ENCODE assay signal across 1 cellular context in the genomic region with DNA sequence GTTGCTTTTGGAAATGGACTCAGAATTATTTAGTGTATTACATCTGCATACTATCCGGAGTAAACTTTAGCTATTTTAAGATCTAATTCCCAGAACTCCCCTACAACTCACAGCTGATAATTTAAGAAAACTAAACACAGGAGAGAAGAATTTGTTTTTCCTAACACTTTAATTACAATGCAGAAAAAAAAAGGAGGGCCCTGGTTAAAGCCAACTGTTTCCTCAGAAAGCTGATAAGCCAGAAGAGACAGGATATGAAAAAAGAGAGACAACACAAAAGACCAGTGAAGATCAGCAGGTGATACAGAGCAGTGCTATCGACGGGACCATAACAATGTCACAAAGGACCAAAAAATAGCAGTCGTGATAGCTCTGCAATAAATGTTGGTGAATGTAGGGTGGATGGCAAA.
TF ChIP-seq lines count a peak whose summit lies in the region.

No MANE protein-coding gene starts in this region.

TF ChIP-seq in K562, 482 proteins besides CTCF, POLR2A, EP300 and RAD21 (continued from another document and continues in another):
- TF ChIP-seq, protein P1, sequence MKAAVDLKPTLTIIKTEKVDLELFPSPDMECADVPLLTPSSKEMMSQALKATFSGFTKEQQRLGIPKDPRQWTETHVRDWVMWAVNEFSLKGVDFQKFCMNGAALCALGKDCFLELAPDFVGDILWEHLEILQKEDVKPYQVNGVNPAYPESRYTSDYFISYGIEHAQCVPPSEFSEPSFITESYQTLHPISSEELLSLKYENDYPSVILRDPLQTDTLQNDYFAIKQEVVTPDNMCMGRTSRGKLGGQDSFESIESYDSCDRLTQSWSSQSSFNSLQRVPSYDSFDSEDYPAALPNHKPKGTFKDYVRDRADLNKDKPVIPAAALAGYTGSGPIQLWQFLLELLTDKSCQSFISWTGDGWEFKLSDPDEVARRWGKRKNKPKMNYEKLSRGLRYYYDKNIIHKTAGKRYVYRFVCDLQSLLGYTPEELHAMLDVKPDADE (conservative IDR thresholded peaks at IDR 0.05; ENCODE audit: control insufficient read depth, low read depth, low read length) = no peak
- TF ChIP-seq, protein P2, sequence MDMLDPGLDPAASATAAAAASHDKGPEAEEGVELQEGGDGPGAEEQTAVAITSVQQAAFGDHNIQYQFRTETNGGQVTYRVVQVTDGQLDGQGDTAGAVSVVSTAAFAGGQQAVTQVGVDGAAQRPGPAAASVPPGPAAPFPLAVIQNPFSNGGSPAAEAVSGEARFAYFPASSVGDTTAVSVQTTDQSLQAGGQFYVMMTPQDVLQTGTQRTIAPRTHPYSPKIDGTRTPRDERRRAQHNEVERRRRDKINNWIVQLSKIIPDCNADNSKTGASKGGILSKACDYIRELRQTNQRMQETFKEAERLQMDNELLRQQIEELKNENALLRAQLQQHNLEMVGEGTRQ (CRISPR knock-in tag; IDR thresholded peaks at IDR 0.05) = no peak
- TF ChIP-seq CHD4 (IDR thresholded peaks at IDR 0.05; ENCODE audit: insufficient read depth, insufficient replicate concordance, low read depth, low read length, poor library complexity, severe bottlenecking) (no peak), ZNF134 (CRISPR knock-in tag; conservative IDR thresholded peaks at IDR 0.05) (no peak), SMARCA5 (IDR thresholded peaks at IDR 0.05) (0 out of 2 replicates have a peak, but pooled peaks have one; percentile 46), CBX1 (IDR thresholded peaks at IDR 0.05; ENCODE audit: low read depth) (peak; percentile 94; the same call in 1 of the 2 replicates), JUNB (CRISPR knock-in tag; conservative IDR thresholded peaks at IDR 0.05) (no peak), CREM (IDR thresholded peaks at IDR 0.05; ENCODE audit: low read depth) (no peak), ZNF12 (CRISPR knock-in tag; IDR thresholded peaks at IDR 0.05) (no peak), RBM22 (IDR thresholded peaks at IDR 0.05; ENCODE audit: low read depth, low read length, poor library complexity, severe bottlenecking) (no peak), MEF2D (tag; conservative IDR thresholded peaks at IDR 0.05; ENCODE audit: low read depth) (no peak), ZNF282 (CRISPR knock-in tag; IDR thresholded peaks at IDR 0.05) (no peak), NONO (IDR thresholded peaks at IDR 0.05; ENCODE audit: low read depth in 2 of 2, low read length in 1 of 2) (no peak), NR2C1 (IDR thresholded peaks at IDR 0.05) (no peak), NR2C1 (tag; IDR thresholded peaks at IDR 0.05) (no peak), HNRNPH1 (optimal IDR thresholded peaks at IDR 0.05; ENCODE audit: low read depth, low read length) (no peak), DACH1 (IDR thresholded peaks at IDR 0.05; ENCODE audit: partially characterized antibody) (peak; percentile 25), ZNF764 (CRISPR knock-in tag; IDR thresholded peaks at IDR 0.05; ENCODE audit: low read depth) (no peak), STAG1 (CRISPR knock-in tag; IDR thresholded peaks at IDR 0.05; ENCODE audit: borderline replicate concordance) (no peak), SIRT6 (IDR thresholded peaks at IDR 0.05; ENCODE audit: low read depth, low read length) (no peak), ZNF76 (CRISPR knock-in tag; IDR thresholded peaks at IDR 0.05; ENCODE audit: borderline replicate concordance) (no peak), MCM7 (IDR thresholded peaks at IDR 0.05) (no peak), XRCC5 (IDR thresholded peaks at IDR 0.05; ENCODE audit: low read depth, low read length) (no peak), EGR1 (conservative IDR thresholded peaks at IDR 0.05) (no peak), FOXP1 (CRISPR knock-in tag; IDR thresholded peaks at IDR 0.05) (no peak), BHLHE40 (IDR thresholded peaks at IDR 0.05; ENCODE audit: low read length) (no peak), ZC3H4 (CRISPR knock-in tag; IDR thresholded peaks at IDR 0.05; ENCODE audit: borderline replicate concordance) (no peak), STAT5B (CRISPR knock-in tag; IDR thresholded peaks at IDR 0.05) (no peak), ZNF197 (CRISPR knock-in tag; IDR thresholded peaks at IDR 0.05; ENCODE audit: low read depth) (no peak), ZNF583 (CRISPR knock-in tag; IDR thresholded peaks at IDR 0.05) (no peak), ZNF354B (CRISPR knock-in tag; IDR thresholded peaks at IDR 0.05) (no peak), POLR2AphosphoS2 (IDR thresholded peaks at IDR 0.05; ENCODE audit: low read length) (no peak), SRSF9 (IDR thresholded peaks at IDR 0.05; ENCODE audit: borderline replicate concordance, low read depth, low read length) (no peak), ZKSCAN1 (IDR thresholded peaks at IDR 0.05; ENCODE audit: low read depth, low read length) (no peak), CREBBP (IDR thresholded peaks at IDR 0.05; ENCODE audit: low read depth, low read length) (no peak), SOX6 (IDR thresholded peaks at IDR 0.05) (peak; percentile 74), L3MBTL2 (IDR thresholded peaks at IDR 0.05) (no peak), BCL6 (CRISPR knock-in tag; IDR thresholded peaks at IDR 0.05) (no peak), CBFA2T3 (IDR thresholded peaks at IDR 0.05) (peak; percentile 71), CSDE1 (IDR thresholded peaks at IDR 0.05) (no peak), ZNF77 (CRISPR knock-in tag; IDR thresholded peaks at IDR 0.05) (no peak)
- TF ChIP-seq, protein P3, sequence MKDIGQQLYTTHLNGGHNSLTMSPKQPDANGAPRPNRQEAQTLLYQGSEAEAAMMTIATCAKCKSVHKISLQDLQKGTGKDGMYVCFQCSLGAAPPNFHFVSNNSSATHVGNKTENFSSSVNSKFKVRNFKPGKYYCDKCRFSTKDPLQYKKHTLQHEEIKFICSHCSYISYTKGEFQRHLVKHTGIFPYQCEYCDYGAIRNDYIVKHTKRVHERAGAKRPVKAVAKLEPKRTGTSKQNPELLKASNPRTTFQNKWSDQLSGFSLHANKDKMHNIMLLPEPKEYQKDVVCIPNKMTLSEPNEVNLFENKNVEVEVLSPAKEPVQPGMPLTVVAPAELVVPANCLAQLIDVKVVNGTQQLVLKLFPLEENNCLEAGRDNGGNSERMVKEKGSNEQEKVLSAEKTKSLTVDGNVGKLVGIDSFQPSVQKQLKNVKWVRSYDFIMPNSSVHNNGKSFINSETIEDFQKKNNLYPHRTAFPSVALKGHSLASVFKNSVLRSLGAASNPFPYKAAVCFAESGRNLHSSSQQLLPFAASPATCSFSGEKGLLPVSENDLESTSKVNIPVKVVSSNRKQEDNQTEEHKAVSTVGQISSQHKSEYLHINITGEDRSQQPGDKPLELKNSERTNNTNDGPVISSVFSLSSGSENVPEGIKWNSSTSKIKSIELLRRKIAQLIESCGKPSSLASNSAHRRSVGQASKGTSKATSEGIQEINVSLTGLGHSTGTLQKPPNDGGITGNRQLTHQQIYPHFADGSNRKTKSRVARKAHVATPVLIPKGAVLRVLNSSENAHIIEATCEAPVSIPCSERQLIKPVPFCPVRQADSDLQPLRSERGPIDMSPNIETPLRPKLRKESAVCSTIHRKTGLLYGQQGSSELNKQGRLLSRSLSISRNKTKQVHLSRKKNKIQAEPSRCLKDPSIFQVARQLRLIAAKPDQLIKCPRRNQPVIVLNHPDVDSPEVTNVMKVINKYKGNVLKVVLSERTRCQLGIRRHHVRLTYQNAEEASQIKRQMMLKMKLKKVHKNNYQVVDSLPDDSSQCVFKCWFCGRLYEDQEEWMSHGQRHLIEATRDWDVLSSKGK (CRISPR knock-in tag; IDR thresholded peaks at IDR 0.05) = no peak
- TF ChIP-seq, protein P4, sequence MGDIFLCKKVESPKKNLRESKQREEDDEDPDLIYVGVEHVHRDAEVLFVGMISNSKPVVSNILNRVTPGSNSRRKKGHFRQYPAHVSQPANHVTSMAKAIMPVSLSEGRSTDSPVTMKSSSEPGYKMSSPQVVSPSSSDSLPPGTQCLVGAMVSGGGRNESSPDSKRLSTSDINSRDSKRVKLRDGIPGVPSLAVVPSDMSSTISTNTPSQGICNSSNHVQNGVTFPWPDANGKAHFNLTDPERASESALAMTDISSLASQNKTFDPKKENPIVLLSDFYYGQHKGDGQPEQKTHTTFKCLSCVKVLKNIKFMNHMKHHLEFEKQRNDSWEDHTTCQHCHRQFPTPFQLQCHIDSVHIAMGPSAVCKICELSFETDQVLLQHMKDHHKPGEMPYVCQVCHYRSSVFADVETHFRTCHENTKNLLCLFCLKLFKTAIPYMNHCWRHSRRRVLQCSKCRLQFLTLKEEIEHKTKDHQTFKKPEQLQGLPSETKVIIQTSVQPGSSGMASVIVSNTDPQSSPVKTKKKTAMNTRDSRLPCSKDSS (IDR thresholded peaks at IDR 0.05; ENCODE audit: low read depth, partially characterized antibody) = peak; percentile 70
- TF ChIP-seq, protein P5, sequence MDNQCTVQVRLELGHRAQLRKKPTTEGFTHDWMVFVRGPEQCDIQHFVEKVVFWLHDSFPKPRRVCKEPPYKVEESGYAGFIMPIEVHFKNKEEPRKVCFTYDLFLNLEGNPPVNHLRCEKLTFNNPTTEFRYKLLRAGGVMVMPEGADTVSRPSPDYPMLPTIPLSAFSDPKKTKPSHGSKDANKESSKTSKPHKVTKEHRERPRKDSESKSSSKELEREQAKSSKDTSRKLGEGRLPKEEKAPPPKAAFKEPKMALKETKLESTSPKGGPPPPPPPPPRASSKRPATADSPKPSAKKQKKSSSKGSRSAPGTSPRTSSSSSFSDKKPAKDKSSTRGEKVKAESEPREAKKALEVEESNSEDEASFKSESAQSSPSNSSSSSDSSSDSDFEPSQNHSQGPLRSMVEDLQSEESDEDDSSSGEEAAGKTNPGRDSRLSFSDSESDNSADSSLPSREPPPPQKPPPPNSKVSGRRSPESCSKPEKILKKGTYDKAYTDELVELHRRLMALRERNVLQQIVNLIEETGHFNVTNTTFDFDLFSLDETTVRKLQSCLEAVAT (IDR thresholded peaks at IDR 0.05) = no peak
- TF ChIP-seq, protein P6, sequence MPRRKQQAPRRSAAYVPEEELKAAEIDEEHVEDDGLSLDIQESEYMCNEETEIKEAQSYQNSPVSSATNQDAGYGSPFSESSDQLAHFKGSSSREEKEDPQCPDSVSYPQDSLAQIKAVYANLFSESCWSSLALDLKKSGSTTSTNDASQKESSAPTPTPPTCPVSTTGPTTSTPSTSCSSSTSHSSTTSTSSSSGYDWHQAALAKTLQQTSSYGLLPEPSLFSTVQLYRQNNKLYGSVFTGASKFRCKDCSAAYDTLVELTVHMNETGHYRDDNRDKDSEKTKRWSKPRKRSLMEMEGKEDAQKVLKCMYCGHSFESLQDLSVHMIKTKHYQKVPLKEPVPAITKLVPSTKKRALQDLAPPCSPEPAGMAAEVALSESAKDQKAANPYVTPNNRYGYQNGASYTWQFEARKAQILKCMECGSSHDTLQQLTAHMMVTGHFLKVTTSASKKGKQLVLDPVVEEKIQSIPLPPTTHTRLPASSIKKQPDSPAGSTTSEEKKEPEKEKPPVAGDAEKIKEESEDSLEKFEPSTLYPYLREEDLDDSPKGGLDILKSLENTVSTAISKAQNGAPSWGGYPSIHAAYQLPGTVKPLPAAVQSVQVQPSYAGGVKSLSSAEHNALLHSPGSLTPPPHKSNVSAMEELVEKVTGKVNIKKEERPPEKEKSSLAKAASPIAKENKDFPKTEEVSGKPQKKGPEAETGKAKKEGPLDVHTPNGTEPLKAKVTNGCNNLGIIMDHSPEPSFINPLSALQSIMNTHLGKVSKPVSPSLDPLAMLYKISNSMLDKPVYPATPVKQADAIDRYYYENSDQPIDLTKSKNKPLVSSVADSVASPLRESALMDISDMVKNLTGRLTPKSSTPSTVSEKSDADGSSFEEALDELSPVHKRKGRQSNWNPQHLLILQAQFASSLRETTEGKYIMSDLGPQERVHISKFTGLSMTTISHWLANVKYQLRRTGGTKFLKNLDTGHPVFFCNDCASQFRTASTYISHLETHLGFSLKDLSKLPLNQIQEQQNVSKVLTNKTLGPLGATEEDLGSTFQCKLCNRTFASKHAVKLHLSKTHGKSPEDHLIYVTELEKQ (CRISPR knock-in tag; IDR thresholded peaks at IDR 0.05) = no peak
- TF ChIP-seq, protein P7, sequence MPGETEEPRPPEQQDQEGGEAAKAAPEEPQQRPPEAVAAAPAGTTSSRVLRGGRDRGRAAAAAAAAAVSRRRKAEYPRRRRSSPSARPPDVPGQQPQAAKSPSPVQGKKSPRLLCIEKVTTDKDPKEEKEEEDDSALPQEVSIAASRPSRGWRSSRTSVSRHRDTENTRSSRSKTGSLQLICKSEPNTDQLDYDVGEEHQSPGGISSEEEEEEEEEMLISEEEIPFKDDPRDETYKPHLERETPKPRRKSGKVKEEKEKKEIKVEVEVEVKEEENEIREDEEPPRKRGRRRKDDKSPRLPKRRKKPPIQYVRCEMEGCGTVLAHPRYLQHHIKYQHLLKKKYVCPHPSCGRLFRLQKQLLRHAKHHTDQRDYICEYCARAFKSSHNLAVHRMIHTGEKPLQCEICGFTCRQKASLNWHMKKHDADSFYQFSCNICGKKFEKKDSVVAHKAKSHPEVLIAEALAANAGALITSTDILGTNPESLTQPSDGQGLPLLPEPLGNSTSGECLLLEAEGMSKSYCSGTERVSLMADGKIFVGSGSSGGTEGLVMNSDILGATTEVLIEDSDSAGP (CRISPR knock-in tag; IDR thresholded peaks at IDR 0.05) = no peak
- TF ChIP-seq, protein P8, sequence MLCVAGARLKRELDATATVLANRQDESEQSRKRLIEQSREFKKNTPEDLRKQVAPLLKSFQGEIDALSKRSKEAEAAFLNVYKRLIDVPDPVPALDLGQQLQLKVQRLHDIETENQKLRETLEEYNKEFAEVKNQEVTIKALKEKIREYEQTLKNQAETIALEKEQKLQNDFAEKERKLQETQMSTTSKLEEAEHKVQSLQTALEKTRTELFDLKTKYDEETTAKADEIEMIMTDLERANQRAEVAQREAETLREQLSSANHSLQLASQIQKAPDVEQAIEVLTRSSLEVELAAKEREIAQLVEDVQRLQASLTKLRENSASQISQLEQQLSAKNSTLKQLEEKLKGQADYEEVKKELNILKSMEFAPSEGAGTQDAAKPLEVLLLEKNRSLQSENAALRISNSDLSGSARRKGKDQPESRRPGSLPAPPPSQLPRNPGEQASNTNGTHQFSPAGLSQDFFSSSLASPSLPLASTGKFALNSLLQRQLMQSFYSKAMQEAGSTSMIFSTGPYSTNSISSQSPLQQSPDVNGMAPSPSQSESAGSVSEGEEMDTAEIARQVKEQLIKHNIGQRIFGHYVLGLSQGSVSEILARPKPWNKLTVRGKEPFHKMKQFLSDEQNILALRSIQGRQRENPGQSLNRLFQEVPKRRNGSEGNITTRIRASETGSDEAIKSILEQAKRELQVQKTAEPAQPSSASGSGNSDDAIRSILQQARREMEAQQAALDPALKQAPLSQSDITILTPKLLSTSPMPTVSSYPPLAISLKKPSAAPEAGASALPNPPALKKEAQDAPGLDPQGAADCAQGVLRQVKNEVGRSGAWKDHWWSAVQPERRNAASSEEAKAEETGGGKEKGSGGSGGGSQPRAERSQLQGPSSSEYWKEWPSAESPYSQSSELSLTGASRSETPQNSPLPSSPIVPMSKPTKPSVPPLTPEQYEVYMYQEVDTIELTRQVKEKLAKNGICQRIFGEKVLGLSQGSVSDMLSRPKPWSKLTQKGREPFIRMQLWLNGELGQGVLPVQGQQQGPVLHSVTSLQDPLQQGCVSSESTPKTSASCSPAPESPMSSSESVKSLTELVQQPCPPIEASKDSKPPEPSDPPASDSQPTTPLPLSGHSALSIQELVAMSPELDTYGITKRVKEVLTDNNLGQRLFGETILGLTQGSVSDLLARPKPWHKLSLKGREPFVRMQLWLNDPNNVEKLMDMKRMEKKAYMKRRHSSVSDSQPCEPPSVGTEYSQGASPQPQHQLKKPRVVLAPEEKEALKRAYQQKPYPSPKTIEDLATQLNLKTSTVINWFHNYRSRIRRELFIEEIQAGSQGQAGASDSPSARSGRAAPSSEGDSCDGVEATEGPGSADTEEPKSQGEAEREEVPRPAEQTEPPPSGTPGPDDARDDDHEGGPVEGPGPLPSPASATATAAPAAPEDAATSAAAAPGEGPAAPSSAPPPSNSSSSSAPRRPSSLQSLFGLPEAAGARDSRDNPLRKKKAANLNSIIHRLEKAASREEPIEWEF (CRISPR knock-in tag; IDR thresholded peaks at IDR 0.05) = no peak
